Comparison of ENCODE assay signal across 34 cellular contexts in genomic region chr11:112249871-112250590, GRCh38. TPM values are rescaled to one million over a fixed set of nuclear protein-coding genes. Genes with fewer than 3 reads are reported as not detected.
DNase-seq lines count a peak whose midpoint lies in the region; ATAC-seq, FAIRE-seq and TF ChIP-seq lines count a peak whose summit lies in the region.
"Had no signal": no experiment of that assay in that cellular context is flagged by ENCODE, and none has a peak within 500 bp of the region (broad histone marks: within the 10 kb centered on the region; RNA-seq: fewer than 3 reads in every experiment).

No MANE protein-coding gene starts in this region.

- TF ChIP-seq CTCF in K562 (IDR thresholded peaks at IDR 0.05 in 2 of 3, conservative IDR thresholded peaks at IDR 0.05 in 1 of 3; ENCODE audit: insufficient read depth in 2 of 3, low read depth in 1 of 3, low read length in 3 of 3) = no peak
- TF ChIP-seq CTCF in mesothelial cell of epicardium (IDR thresholded peaks at IDR 0.05; ENCODE audit: unreplicated experiment) = no peak
- TF ChIP-seq CTCF in psoas muscle (IDR thresholded peaks at IDR 0.05) = no peak
- TF ChIP-seq CTCF in GM13977 (IDR thresholded peaks at IDR 0.05; ENCODE audit: extremely low read depth, insufficient read depth, missing control alignments) = no peak

- no peak for TF ChIP-seq POLR2A in K562 (conservative IDR thresholded peaks at IDR 0.05)

- DNase-seq in COLO829 (ENCODE audit: low spot score) (peak; percentile 13), HTR-8/SVneo (ENCODE audit: insufficient read length, low spot score) (no peak), K562 (ENCODE audit: extremely low read depth in 1 of 4, low spot score in 3 of 4) (no peak), mesothelial cell of epicardium (ENCODE audit: low spot score in 2 of 2, unreplicated experiment in 2 of 2) (no peak), psoas muscle (no peak), H7 (no peak), GM13977 (ENCODE audit: low spot score) (no peak), OCI-M2 (lab: John Stamatoyannopoulos, UW; ENCODE audit: unreplicated experiment) (no peak)
- DNase-seq: activated CD4-positive, alpha-beta T cell treated with anti-CD3 and anti-CD28 coated beads for 36 hours; activated CD8-positive, alpha-beta memory T cell treated with anti-CD3 and anti-CD28 coated beads, Interleukin-2, amount 50 U/mL, for 48 hours; activated CD8-positive, alpha-beta T cell treated with anti-CD3 and anti-CD28 coated beads for 36 hours; CD4-positive, alpha-beta T cell; GOT3; left lung; NCI-H1417 treated with DMSO at 0.1 percent for 48 hours; NCI-H2081; NCI-H446 treated with DMSO at 0.1 percent for 48 hours; NCI-H82; stimulated activated CD4-positive, alpha-beta T cell treated with anti-CD3 and anti-CD28 coated beads, Interleukin-4, amount 100 ng/mL, for 1 hour; stomach; T1000; thyroid gland had no signal

- no peaks in the 10 kb centered on the region; the same call in 2 of the 3 replicates for H3K36me3 ChIP-seq in K562 (ENCODE audit: control insufficient read depth, insufficient read depth, low read length)
- no peaks in the 10 kb centered on the region for H3K36me3 ChIP-seq in psoas muscle (ENCODE audit: insufficient read depth in 1 of 2, low read depth in 1 of 2)
- H3K36me3 ChIP-seq in H7 (replicated peaks; ENCODE audit: control insufficient read depth, insufficient read depth, low read length) = no peaks in the 10 kb centered on the region
- H3K36me3 ChIP-seq: left lung, neural progenitor cell, SJSA1, thyroid gland, vagina had no signal

- ATAC-seq in K562 (no peak), psoas muscle (no peak)
- ATAC-seq: A549; activated CD4-positive, alpha-beta T cell treated with anti-CD3 and anti-CD28 coated beads for 36 hours; activated CD8-positive, alpha-beta T cell treated with anti-CD3 and anti-CD28 coated beads for 36 hours; left lung; sciatic nerve had no signal

- H3K4me3 ChIP-seq in K562 (no peak overlapping the region), psoas muscle (no peak overlapping the region), H7 (ENCODE audit: insufficient read depth, low read depth, low read length) (no peak overlapping the region)
- H3K4me3 ChIP-seq: A549, left lung, neural progenitor cell, SJSA1, stomach, thyroid gland, vagina had no signal

- no peaks in the 10 kb centered on the region for H3K27me3 Mint-ChIP-seq in mesothelial cell of epicardium (ENCODE audit: low read depth)
- H3K27me3 Mint-ChIP-seq: activated CD4-positive, alpha-beta T cell treated with anti-CD3 and anti-CD28 coated beads for 36 hours; activated CD8-positive, alpha-beta T cell treated with anti-CD3 and anti-CD28 coated beads for 36 hours; activated naive CD4-positive, alpha-beta T cell treated with anti-CD3 and anti-CD28 coated beads, Interleukin-2, amount 50 U/mL, for 24 hours; CD4-positive, alpha-beta T cell had no signal

- H3K36me3 Mint-ChIP-seq in mesothelial cell of epicardium = no peaks in the 10 kb centered on the region
- H3K36me3 Mint-ChIP-seq: neural progenitor cell had no signal

- in situ Hi-C loops in K562 (cut with MboI) = no loop called here
- in situ Hi-C loops in GM13977 (cut with MboI; ENCODE audit: low pct_unique_long_range_greater_than_20kb, low sequenced_read_pairs, unreplicated experiment) = no loop called here

- CTCF ChIA-PET in K562 (lab: Yijun Ruan, JAX; ENCODE audit: low intra/inter-chr PET ratio) = no interaction called here

- no peak overlapping the region for H3K4me2 ChIP-seq in K562 (ENCODE audit: insufficient read depth, low read length)
- H3K4me2 ChIP-seq: A549, neural progenitor cell had no signal

- H4K20me1 ChIP-seq in K562 (replicated peaks; ENCODE audit: control insufficient read depth, insufficient read depth, low read length) = no peaks in the 10 kb centered on the region

- WGBS in K562 (ENCODE audit: insufficient coverage, low coverage, missing lambda C conversion rate) = 68% methylated on average over 6 of the region's 8 CpGs
- 83 to 89% (median 86%) methylated on average over 8 of the region's 8 CpGs for WGBS in psoas muscle, 3 donors

- H3K9me1 ChIP-seq in K562 (ENCODE audit: control insufficient read depth, insufficient read depth, low read length) = no peaks in the 10 kb centered on the region

- H3K9me3 ChIP-seq in K562 (replicated peaks; ENCODE audit: control insufficient read depth, insufficient read depth, low read depth, low read length) = no peaks in the 10 kb centered on the region
- H3K9me3 ChIP-seq in psoas muscle = no peaks in the 10 kb centered on the region
- H3K9me3 ChIP-seq: A549, left lung, SJSA1, stomach, thyroid gland, vagina had no signal

- H3K9ac ChIP-seq in K562 (ENCODE audit: insufficient read depth in 1 of 2, low read depth in 2 of 2, low read length in 2 of 2) = no peak overlapping the region
- H3K9ac ChIP-seq: neural progenitor cell had no signal

- H3K27me3 ChIP-seq in K562 (ENCODE audit: control insufficient read depth in 2 of 2, insufficient read depth in 2 of 2, low read length in 2 of 2) (0 out of 5 replicates have a peak, but pooled peaks cover 0 to 8% of the 10 kb centered on the region in 2 experiments), psoas muscle (ENCODE audit: insufficient read depth in 3 of 3, low read length in 2 of 3) (no peaks in the 10 kb centered on the region), H7 (ENCODE audit: control insufficient read depth, insufficient read depth, low read length) (no peaks in the 10 kb centered on the region)
- H3K27me3 ChIP-seq: left lung, neural progenitor cell, SJSA1, stomach, thyroid gland, vagina had no signal

- H3K4me1 Mint-ChIP-seq in mesothelial cell of epicardium = peaks cover 8% of the 10 kb centered on the region
- H3K4me1 Mint-ChIP-seq: activated CD4-positive, alpha-beta T cell treated with anti-CD3 and anti-CD28 coated beads for 36 hours; activated naive CD4-positive, alpha-beta T cell treated with anti-CD3 and anti-CD28 coated beads, Interleukin-2, amount 50 U/mL, for 24 hours; neural progenitor cell had no signal

- intact Hi-C loops in K562 (cut with micrococcal nuclease) (no loop called here), psoas muscle (cut with DNase I) (no loop called here)

- no peak overlapping the region for H2AFZ ChIP-seq in K562 (ENCODE audit: low read depth, low read length)
- H2AFZ ChIP-seq: neural progenitor cell had no signal

- no peak for TF ChIP-seq RAD21 in K562 (CRISPR knock-in tag; conservative IDR thresholded peaks at IDR 0.05 in 1 of 2, IDR thresholded peaks at IDR 0.05 in 1 of 2)

- H3K27ac Mint-ChIP-seq in mesothelial cell of epicardium = peak overlapping the region; percentile 79
- H3K27ac Mint-ChIP-seq: activated CD4-positive, alpha-beta T cell treated with anti-CD3 and anti-CD28 coated beads for 36 hours; activated CD8-positive, alpha-beta T cell treated with anti-CD3 and anti-CD28 coated beads for 36 hours; activated naive CD4-positive, alpha-beta T cell treated with anti-CD3 and anti-CD28 coated beads, Interleukin-2, amount 50 U/mL, for 24 hours; CD4-positive, alpha-beta T cell; neural progenitor cell had no signal

- TF ChIP-seq EP300 in K562 (IDR thresholded peaks at IDR 0.05; ENCODE audit: low read length) = no peak

- FAIRE-seq in HTR-8/SVneo (lab: Jason Lieb, UNC) (peak; percentile 81), K562 (lab: Jason Lieb, UNC) (no peak)
- FAIRE-seq: A549 had no signal

- peaks cover 16% of the 10 kb centered on the region for H3K9me3 Mint-ChIP-seq in mesothelial cell of epicardium
- H3K9me3 Mint-ChIP-seq: activated naive CD4-positive, alpha-beta T cell treated with anti-CD3 and anti-CD28 coated beads, Interleukin-2, amount 50 U/mL, for 24 hours; neural progenitor cell had no signal

- BruUV-seq in K562 (replicated peaks; lab: Mats Ljungman, UMichigan) = no TSS peak

- H3K4me1 ChIP-seq in K562 (replicated peaks in 1 of 2; ENCODE audit: control insufficient read depth in 2 of 2, insufficient read depth in 2 of 2, low read length in 2 of 2) (peaks cover 9% of the 10 kb centered on the region in 2 experiments; a peak in 4 of 5 replicates), psoas muscle (peaks cover 9% of the 10 kb centered on the region)
- H3K4me1 ChIP-seq: left lung, neural progenitor cell, stomach, thyroid gland, vagina had no signal

- no peaks in the 10 kb centered on the region for H3K79me2 ChIP-seq in K562 (ENCODE audit: control insufficient read depth, insufficient read depth, low read length)

- POLR2A ChIA-PET in K562 (lab: Yijun Ruan, JAX) = interaction anchor here (0.6 kb wide), 1 partner anchor 690 kb away, joined by 3 read pairs; no protein-coding TSS in a partner anchor

- H3K27ac ChIP-seq in K562 (ENCODE audit: extremely low read depth, low read depth, low read length) = no peak overlapping the region
- no peak overlapping the region for H3K27ac ChIP-seq in psoas muscle
- H3K27ac ChIP-seq: A549, left lung, neural progenitor cell, RWPE1, SJSA1, stomach, thyroid gland, vagina, VCaP had no signal

- H3K4me3 Mint-ChIP-seq in mesothelial cell of epicardium = no peak overlapping the region
- H3K4me3 Mint-ChIP-seq: activated CD4-positive, alpha-beta T cell treated with anti-CD3 and anti-CD28 coated beads for 36 hours; activated CD8-positive, alpha-beta T cell treated with anti-CD3 and anti-CD28 coated beads for 36 hours; activated naive CD4-positive, alpha-beta T cell treated with anti-CD3 and anti-CD28 coated beads, Interleukin-2, amount 50 U/mL, for 24 hours; CD4-positive, alpha-beta T cell; neural progenitor cell had no signal

RNA-seq across cellular contexts. Expression of gene PLET1, which starts 10.6 kb away (rescaled TPM):
- not detected in 2 replicates for total RNA-seq in K562 (2011; cell fraction: chromatin; rRNA removed; ENCODE audit: low replicate concordance)
- not detected in 2 replicates for total RNA-seq in K562 (2011; cell fraction: nucleolus; rRNA removed)
- not detected in 2 replicates for total RNA-seq in K562 (2011; cell fraction: nucleoplasm; rRNA removed)
- total RNA-seq in K562 (2014; rRNA removed) (not detected in 2 replicates), K562 (2014; rRNA removed; fragmentation: Illumina TruSeq; extraction: Trizol) (not detected in 2 replicates), K562 (2015; rRNA removed; fragmentation: Illumina TruSeq; extraction: Trizol) (not detected in 2 replicates), K562 (2021) (not detected in 2 replicates), mesothelial cell of epicardium (not detected in 3 replicates), psoas muscle (not detected)
- polyA plus RNA-seq in K562 (2011; rRNA removed) (not detected in 2 replicates), K562 (2014; fragmentation: Illumina TruSeq; extraction: Trizol) (not detected in 2 replicates), K562 (2014; fragmentation: Nextera tagmentation; extraction: Ambion mirVana) (not detected), K562 (2014; rRNA removed) (not detected in 2 replicates), psoas muscle (not detected)
- polyA plus RNA-seq in K562 (2011; cell fraction: cytosol; rRNA removed) = not detected in 2 replicates
- polyA plus RNA-seq in K562 (2011; cell fraction: nucleus; rRNA removed) = not detected in 2 replicates
- not detected in 2 replicates for polyA plus RNA-seq in K562 (2012)
- polyA minus RNA-seq in K562 (2011; rRNA and poly(A)+ RNA removed) = not detected in 2 replicates
- polyA minus RNA-seq in K562 (2011; cell fraction: cytosol; rRNA and poly(A)+ RNA removed) = not detected in 2 replicates
- polyA minus RNA-seq in K562 (2011; cell fraction: nucleus; rRNA and poly(A)+ RNA removed) = not detected in 2 replicates
- not detected in 2 replicates for total RNA-seq in H7 (2014; rRNA removed; shearing (Covaris generic))
- total RNA-seq: activated CD4-positive, alpha-beta T cell treated with anti-CD3 and anti-CD28 coated beads for 36 hours; activated CD8-positive, alpha-beta T cell treated with anti-CD3 and anti-CD28 coated beads for 36 hours; CD4-positive, alpha-beta T cell; glomerular endothelial cell; HT1080; left lung; mesenteric fat pad; myocyte; sciatic nerve; SJSA1; stomach; thyroid gland; vagina had no signal
- polyA plus RNA-seq: A549, stomach had no signal

RNA-seq across cellular contexts. Expression of gene PTS, which starts 23.8 kb away (rescaled TPM):
- total RNA-seq in K562 (2011; cell fraction: chromatin; rRNA removed; ENCODE audit: low replicate concordance) = 29.6 and 90.6 TPM in 2 replicates
- 18.8 and 24.5 TPM in 2 replicates for total RNA-seq in K562 (2011; cell fraction: nucleolus; rRNA removed)
- 44.4 and 73.2 TPM in 2 replicates for total RNA-seq in K562 (2011; cell fraction: nucleoplasm; rRNA removed)
- total RNA-seq in K562 (2014; rRNA removed) (36.5 and 41.1 TPM in 2 replicates), K562 (2014; rRNA removed; fragmentation: Illumina TruSeq; extraction: Trizol) (40.3 and 43.0 TPM in 2 replicates), K562 (2015; rRNA removed; fragmentation: Illumina TruSeq; extraction: Trizol) (28.8 and 31.6 TPM in 2 replicates), K562 (2021) (31.9 and 38.2 TPM in 2 replicates), mesothelial cell of epicardium (54.9 to 59.3 TPM (median 56.2 TPM) in 3 replicates), psoas muscle (10 to 100 TPM; 26.5 to 47.8 (median 43.7) TPM)
- polyA plus RNA-seq in K562 (2011; rRNA removed) (30.3 and 42.1 TPM in 2 replicates), K562 (2014; fragmentation: Illumina TruSeq; extraction: Trizol) (27.1 and 29.8 TPM in 2 replicates), K562 (2014; fragmentation: Nextera tagmentation; extraction: Ambion mirVana) (10 to 100 TPM; 70.4 to 72.7 TPM), K562 (2014; rRNA removed) (51.9 and 58.9 TPM in 2 replicates), psoas muscle (10 to 100 TPM; 59.0 to 83.6 (median 71.6) TPM)
- 11.6 and 22.2 TPM in 2 replicates for polyA plus RNA-seq in K562 (2011; cell fraction: cytosol; rRNA removed)
- 27.5 and 32.6 TPM in 2 replicates for polyA plus RNA-seq in K562 (2011; cell fraction: nucleus; rRNA removed)
- 18.6 and 33.9 TPM in 2 replicates for polyA plus RNA-seq in K562 (2012)
- 19.8 and 26.8 TPM in 2 replicates for polyA minus RNA-seq in K562 (2011; rRNA and poly(A)+ RNA removed)
- 6.4 and 9.6 TPM in 2 replicates for polyA minus RNA-seq in K562 (2011; cell fraction: cytosol; rRNA and poly(A)+ RNA removed)
- 14.0 and 19.3 TPM in 2 replicates for polyA minus RNA-seq in K562 (2011; cell fraction: nucleus; rRNA and poly(A)+ RNA removed)
- 13.3 and 17.2 TPM in 2 replicates for total RNA-seq in H7 (2014; rRNA removed; shearing (Covaris generic))
